In genomic region chr17:9237661-9238301, GRCh38 we compare ENCODE assay signal across 16 cellular contexts.
A peak's percentile ranks its signal among the peaks of the same experiment; 100 is the strongest.
DNase-seq lines count a peak whose midpoint lies in the region; ATAC-seq and TF ChIP-seq lines count a peak whose summit lies in the region.
"Had no signal": no experiment of that assay in that cellular context is flagged by ENCODE, and none has a peak within 500 bp of the region (broad histone marks: within the 10 kb centered on the region; RNA-seq: fewer than 3 reads in every experiment).

No MANE protein-coding gene starts in this region.

- no peaks in the 10 kb centered on the region for H3K9me3 Mint-ChIP-seq in activated T-helper 1 cell treated with anti-CD3 and anti-CD28 coated beads, Interleukin-12 subunit alpha, Interleukin-12 subunit beta, Interleukin-2, Interleukin-4 antibody, amounts not matched to agents 30 ng/mL and 10 ng/mL and 1 ng/mL, durations not matched to agents 14 hours and 24 hours and 36 hours
- no peaks in the 10 kb centered on the region for H3K9me3 Mint-ChIP-seq in activated naive CD4-positive, alpha-beta T cell treated with anti-CD3 and anti-CD28 coated beads, Interleukin-2, amount 10 ng/mL, durations not matched to agents 7 days and 5 days

- no peaks in the 10 kb centered on the region for H3K36me3 ChIP-seq in stomach
- H3K36me3 ChIP-seq: right lobe of liver had no signal

- no peaks in the 10 kb centered on the region for H3K36me3 Mint-ChIP-seq in activated T-helper 1 cell treated with anti-CD3 and anti-CD28 coated beads, Interleukin-12 subunit alpha, Interleukin-12 subunit beta, Interleukin-2, Interleukin-4 antibody, amounts not matched to agents 30 ng/mL and 10 ng/mL and 1 ng/mL, durations not matched to agents 14 hours and 24 hours and 36 hours (ENCODE audit: low read depth)
- H3K36me3 Mint-ChIP-seq in activated naive CD4-positive, alpha-beta T cell treated with anti-CD3 and anti-CD28 coated beads, Interleukin-2, amount 10 ng/mL, durations not matched to agents 7 days and 5 days, result no peaks in the 10 kb centered on the region

- peaks cover 31 to 51% (median 40%) of the 10 kb centered on the region in 4 donors for H3K4me1 ChIP-seq in stomach

- TF ChIP-seq POLR2A in stomach (IDR thresholded peaks at IDR 0.05), result no peak

- no peaks in the 10 kb centered on the region for H3K27me3 Mint-ChIP-seq in activated T-helper 1 cell treated with anti-CD3 and anti-CD28 coated beads, Interleukin-12 subunit alpha, Interleukin-12 subunit beta, Interleukin-2, Interleukin-4 antibody, amounts not matched to agents 30 ng/mL and 10 ng/mL and 1 ng/mL, durations not matched to agents 14 hours and 24 hours and 36 hours (ENCODE audit: insufficient read depth)
- peaks cover 46% of the 10 kb centered on the region for H3K27me3 Mint-ChIP-seq in activated naive CD4-positive, alpha-beta T cell treated with anti-CD3 and anti-CD28 coated beads, Interleukin-2, amount 10 ng/mL, durations not matched to agents 7 days and 5 days

- TF ChIP-seq CTCF in stomach (IDR thresholded peaks at IDR 0.05), result no peak

- no peak for TF ChIP-seq EP300 in stomach (IDR thresholded peaks at IDR 0.05)

- no peak for ATAC-seq in GM21717 (IDR thresholded peaks at IDR 0.05; ENCODE audit: unreplicated experiment)
- ATAC-seq: left colon, right lobe of liver had no signal

- peaks cover 12% of the 10 kb centered on the region for H3K4me1 Mint-ChIP-seq in activated T-helper 1 cell treated with anti-CD3 and anti-CD28 coated beads, Interleukin-12 subunit alpha, Interleukin-12 subunit beta, Interleukin-2, Interleukin-4 antibody, amounts not matched to agents 30 ng/mL and 10 ng/mL and 1 ng/mL, durations not matched to agents 14 hours and 24 hours and 36 hours (ENCODE audit: low read depth)
- H3K4me1 Mint-ChIP-seq in activated naive CD4-positive, alpha-beta T cell treated with anti-CD3 and anti-CD28 coated beads, Interleukin-2, amount 10 ng/mL, durations not matched to agents 7 days and 5 days, result peaks cover 11% of the 10 kb centered on the region

- intact Hi-C loops in activated T-helper 1 cell treated with anti-CD3 and anti-CD28 coated beads, Interleukin-12 subunit alpha, Interleukin-12 subunit beta, Interleukin-2, Interleukin-4 antibody, amounts not matched to agents 30 ng/mL and 10 ng/mL and 1 ng/mL, durations not matched to agents 14 hours and 24 hours and 36 hours (cut with micrococcal nuclease), result loop anchor here (5.0 kb wide), 1 partner anchor 35 kb away; no protein-coding TSS in a partner anchor
- intact Hi-C loops in stomach (cut with DNase I; ENCODE audit: low total_unique reads), result no loop called here

- H3K9me3 ChIP-seq in stomach, result no peaks in the 10 kb centered on the region
- H3K9me3 ChIP-seq: right lobe of liver had no signal

- no peak overlapping the region for H3K4me3 ChIP-seq in stomach
- H3K4me3 ChIP-seq: right lobe of liver had no signal

- H3K27me3 ChIP-seq in stomach, result peaks cover 0 to 15% (median 0%) of the 10 kb centered on the region in 3 donors
- H3K27me3 ChIP-seq: right lobe of liver had no signal

- peak overlapping the region; percentile 37 for H3K4me3 Mint-ChIP-seq in activated T-helper 1 cell treated with anti-CD3 and anti-CD28 coated beads, Interleukin-12 subunit alpha, Interleukin-12 subunit beta, Interleukin-2, Interleukin-4 antibody, amounts not matched to agents 30 ng/mL and 10 ng/mL and 1 ng/mL, durations not matched to agents 14 hours and 24 hours and 36 hours
- H3K4me3 Mint-ChIP-seq in activated naive CD4-positive, alpha-beta T cell treated with anti-CD3 and anti-CD28 coated beads, Interleukin-2, amount 10 ng/mL, durations not matched to agents 7 days and 5 days, result no peak overlapping the region

- WGBS in stomach, 5 donors, result 76 to 88% (median 86%) methylated on average over 12 to 13 of the region's 13 CpGs

- DNase-seq in NCI-H2227 (lab: John Stamatoyannopoulos, UW; ENCODE audit: unreplicated experiment) (peak; percentile 18), NCI-H2227 treated with DMSO at 0.1 percent for 48 hours (lab: John Stamatoyannopoulos, UW) (no peak), left kidney (ENCODE audit: low read depth, low spot score) (peak; percentile 76), stomach (no peak), NCI-H2171 treated with DMSO at 0.1 percent for 48 hours (lab: John Stamatoyannopoulos, UW) (no peak)
- DNase-seq in activated T-helper 1 cell treated with anti-CD3 and anti-CD28 coated beads, Interleukin-12 subunit alpha, Interleukin-12 subunit beta, Interleukin-2, Interleukin-4 antibody, amounts not matched to agents 30 ng/mL and 10 ng/mL and 1 ng/mL, durations not matched to agents 14 hours and 24 hours and 36 hours (ENCODE audit: low spot score), result no peak
- DNase-seq in activated naive CD4-positive, alpha-beta T cell treated with anti-CD3 and anti-CD28 coated beads, Interleukin-2, amount 10 ng/mL, durations not matched to agents 7 days and 5 days, result no peak
- DNase-seq: activated CD4-positive, alpha-beta T cell treated with anti-CD3 and anti-CD28 coated beads for 1 hour; erythroblast; left colon; NCI-H1092; NCI-H82; stimulated activated CD4-positive, alpha-beta T cell treated with anti-CD3 and anti-CD28 coated beads, Interleukin-4, amount 100 ng/mL, for 24 hours; T-helper 1 cell had no signal

- peak overlapping the region in 3 of 5 donors; percentile 82 to 98 (median 92) for H3K27ac ChIP-seq in stomach
- H3K27ac ChIP-seq: right lobe of liver had no signal

- no peak overlapping the region for H3K27ac Mint-ChIP-seq in activated T-helper 1 cell treated with anti-CD3 and anti-CD28 coated beads, Interleukin-12 subunit alpha, Interleukin-12 subunit beta, Interleukin-2, Interleukin-4 antibody, amounts not matched to agents 30 ng/mL and 10 ng/mL and 1 ng/mL, durations not matched to agents 14 hours and 24 hours and 36 hours
- H3K27ac Mint-ChIP-seq in activated naive CD4-positive, alpha-beta T cell treated with anti-CD3 and anti-CD28 coated beads, Interleukin-2, amount 10 ng/mL, durations not matched to agents 7 days and 5 days, result no peak overlapping the region

- CTCF ChIA-PET in activated naive CD4-positive, alpha-beta T cell treated with anti-CD3 and anti-CD28 coated beads, Interleukin-2, amount 10 ng/mL, durations not matched to agents 7 days and 5 days (lab: Charles Lee), result no interaction called here

Comparison
In these comparisons a context has a peak if more than half of its experiments do, and no peak if none do; other contexts are left out.
1. DNase-seq: peak in NCI-H2227 (single experiment) and left kidney (single experiment); none in NCI-H2227 treated with DMSO at 0.1 percent for 48 hours (single experiment), activated T-helper 1 cell treated with anti-CD3 and anti-CD28 coated beads, Interleukin-12 subunit alpha, Interleukin-12 subunit beta, Interleukin-2, Interleukin-4 antibody, amounts not matched to agents 30 ng/mL and 10 ng/mL and 1 ng/mL, durations not matched to agents 14 hours and 24 hours and 36 hours (single experiment), stomach (single experiment), NCI-H2171 treated with DMSO at 0.1 percent for 48 hours (single experiment) and activated naive CD4-positive, alpha-beta T cell treated with anti-CD3 and anti-CD28 coated beads, Interleukin-2, amount 10 ng/mL, durations not matched to agents 7 days and 5 days (single experiment).